1 cellular context compared by ENCODE assay signal in genomic region chr14:94935901-94936300, GRCh38.
TF ChIP-seq lines count a peak whose summit lies in the region.

No MANE protein-coding gene starts in this region.

TF ChIP-seq in IMR-90, 13 proteins besides CTCF, POLR2A, EP300 and RAD21 (continued from another document):
- TF ChIP-seq MXI1 (IDR thresholded peaks at IDR 0.05; ENCODE audit: borderline replicate concordance, low read depth, low read length), result no peak
- no peak for TF ChIP-seq MAZ (IDR thresholded peaks at IDR 0.05; ENCODE audit: borderline replicate concordance, low read depth, low read length)
- no peak for TF ChIP-seq ELK1 (IDR thresholded peaks at IDR 0.05; ENCODE audit: borderline replicate concordance, low read depth, low read length)
- TF ChIP-seq MAFK (IDR thresholded peaks at IDR 0.05; ENCODE audit: low read depth, low read length), result no peak
